In the genomic region with DNA sequence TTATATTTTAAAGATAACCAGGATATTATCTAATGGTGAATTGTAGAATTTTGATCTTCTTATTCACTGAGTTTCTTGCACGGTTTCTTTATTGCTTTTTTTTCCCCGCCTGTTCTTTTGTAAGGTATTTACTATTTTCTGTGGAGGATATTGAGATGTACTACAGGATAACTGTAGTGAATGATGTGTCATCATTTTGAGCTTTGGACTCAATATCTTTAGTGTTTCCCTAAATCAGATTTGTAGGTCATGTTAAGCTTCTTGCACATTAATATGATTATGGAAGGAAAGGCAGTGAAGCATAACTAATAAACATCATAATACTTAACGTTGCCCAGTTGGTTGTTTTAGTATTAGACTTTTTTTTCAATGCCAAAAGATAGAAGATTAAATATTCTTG, we compare ENCODE assay signal across 16 cellular contexts.
DNase-seq lines count a peak whose midpoint lies in the region; ATAC-seq, FAIRE-seq and TF ChIP-seq lines count a peak whose summit lies in the region.
"Had no signal": no experiment of that assay in that cellular context is flagged by ENCODE, and none has a peak within 500 bp of the region (broad histone marks: within the 10 kb centered on the region; RNA-seq: fewer than 3 reads in every experiment).

No MANE protein-coding gene starts in this region.

- TF ChIP-seq POLR2A in HepG2 (IDR thresholded peaks at IDR 0.05; ENCODE audit: insufficient read depth in 1 of 2, low read depth in 2 of 2, low read length in 2 of 2), result no peak
- TF ChIP-seq POLR2A in right lobe of liver (IDR thresholded peaks at IDR 0.05), result no peak
- no peak for TF ChIP-seq POLR2A in H1 (IDR thresholded peaks at IDR 0.05; ENCODE audit: control extremely low read depth in 1 of 2, low read depth in 2 of 2, low read length in 2 of 2)
- no peak for TF ChIP-seq POLR2A in GM18505 (IDR thresholded peaks at IDR 0.05; ENCODE audit: borderline replicate concordance, extremely low read depth, insufficient read depth, insufficient read length)

- no peak overlapping the region for H3K9ac ChIP-seq in HepG2 (ENCODE audit: insufficient read depth, low read depth, low read length)
- H3K9ac ChIP-seq in H1 (replicated peaks in 1 of 4; ENCODE audit: extremely low read depth in 1 of 4, low read depth in 3 of 4, low read length in 3 of 4), result no peak overlapping the region
- H3K9ac ChIP-seq: BLaER1 had no signal

- no peak overlapping the region for H2BK12ac ChIP-seq in H1 (ENCODE audit: low read depth, low read length)

- no peak for TF ChIP-seq EP300 in HepG2 (IDR thresholded peaks at IDR 0.05; ENCODE audit: low read depth in 2 of 2, low read length in 2 of 2)
- TF ChIP-seq EP300 in HepG2 (CRISPR knock-in tag; IDR thresholded peaks at IDR 0.05; ENCODE audit: borderline replicate concordance), result no peak
- no peak for TF ChIP-seq EP300 in H1 (IDR thresholded peaks at IDR 0.05; ENCODE audit: borderline replicate concordance in 1 of 2, low read depth in 2 of 2, low read length in 2 of 2)

- H3K4me2 ChIP-seq in HepG2 (ENCODE audit: low read depth, low read length) (no peak overlapping the region), H1 (ENCODE audit: insufficient read depth in 1 of 2, low read depth in 2 of 2, low read length in 2 of 2) (no peak overlapping the region)
- H3K4me2 ChIP-seq: BLaER1 had no signal

- H2AFZ ChIP-seq in HepG2 (ENCODE audit: low read length) (no peak overlapping the region), H1 (ENCODE audit: low read length) (no peak overlapping the region)

- H3K4me3 ChIP-seq in HepG2 (replicated peaks in 1 of 3; ENCODE audit: insufficient read depth in 1 of 3, low read depth in 2 of 3, low read length in 3 of 3) (no peak overlapping the region), right lobe of liver (no peak overlapping the region), H1 (ENCODE audit: extremely low read depth in 1 of 4, insufficient read depth in 2 of 4, low read depth in 3 of 4, low read length in 4 of 4) (no peak overlapping the region)
- H3K4me3 ChIP-seq: BLaER1, GM12878 had no signal

- no peak overlapping the region for H2AK5ac ChIP-seq in H1 (ENCODE audit: low read depth, low read length)

- H4K91ac ChIP-seq in H1 (replicated peaks; ENCODE audit: insufficient read length, low read length), result no peak overlapping the region

- H4K8ac ChIP-seq in H1 (ENCODE audit: extremely low read depth, insufficient read depth, low read length), result no peak overlapping the region

- TF ChIP-seq CTCF in HepG2 (CRISPR knock-in tag; IDR thresholded peaks at IDR 0.05) (no peak), right lobe of liver (IDR thresholded peaks at IDR 0.05) (no peak), H1 (IDR thresholded peaks at IDR 0.05; ENCODE audit: control extremely low read depth in 1 of 3, insufficient read depth in 1 of 3, low read depth in 1 of 3, low read length in 3 of 3) (no peak)

- no peak overlapping the region for H3K4ac ChIP-seq in H1 (replicated peaks; ENCODE audit: insufficient read length, low read depth, low read length)

- no peak overlapping the region for H3K27ac ChIP-seq in HepG2 (ENCODE audit: extremely low read length, insufficient read depth, low read length)
- H3K27ac ChIP-seq in right lobe of liver, result no peak overlapping the region
- no peak overlapping the region for H3K27ac ChIP-seq in H1 (ENCODE audit: low read depth, low read length)
- H3K27ac ChIP-seq: BLaER1, HL-60 had no signal

- POLR2A ChIA-PET in HepG2 (lab: Yijun Ruan, JAX), result interaction anchor here (0.9 kb wide), 1 partner anchor 84 kb away, joined by 4 read pairs; no protein-coding TSS in a partner anchor
- POLR2A ChIA-PET in H1 (lab: Charles Lee; ENCODE audit: partially characterized antibody), result no interaction called here

- FAIRE-seq in HepG2 (lab: Jason Lieb, UNC) (no peak), G401.6 (lab: Jason Lieb, UNC) (peak; percentile 31), H1 (lab: Jason Lieb, UNC) (peak; percentile 7)
- FAIRE-seq: GM12878, GM19239 had no signal

- DNase-seq in HepG2 (ENCODE audit: low spot score) (no peak), right lobe of liver (no peak), H1 (ENCODE audit: low read depth in 1 of 2, low spot score in 2 of 2) (no peak), AG20443 (ENCODE audit: low spot score) (no peak)
- DNase-seq in activated CD8-positive, alpha-beta memory T cell treated with anti-CD3 and anti-CD28 coated beads for 24 hours, result no peak
- DNase-seq: CD4-positive, alpha-beta memory T cell; DMS79 treated with DMSO at 0.1 percent for 48 hours; HCEC 1CT; IMR-90; KBM-7 had no signal

- TF ChIP-seq RAD21 in HepG2 (CRISPR knock-in tag; IDR thresholded peaks at IDR 0.05) (no peak), H1 (IDR thresholded peaks at IDR 0.05 in 1 of 2, conservative IDR thresholded peaks at IDR 0.05 in 1 of 2; ENCODE audit: low read depth in 2 of 2, low read length in 2 of 2) (no peak)

- in situ Hi-C loops in HepG2 (cut with HindIII; ENCODE audit: extremely low pct_ligation_motif_present, low pct_unique_long_range_greater_than_20kb), result no loop called here

- no peak overlapping the region for H2BK15ac ChIP-seq in H1 (ENCODE audit: low read length)

- no peaks in the 10 kb centered on the region for H3K27me3 ChIP-seq in HepG2 (ENCODE audit: control insufficient read depth in 1 of 2, insufficient read depth in 2 of 2, low read length in 2 of 2)
- H3K27me3 ChIP-seq in right lobe of liver, result no peaks in the 10 kb centered on the region
- H3K27me3 ChIP-seq in H1 (replicated peaks in 1 of 4; ENCODE audit: control insufficient read depth in 3 of 4, extremely low read depth in 1 of 4, insufficient read depth in 3 of 4, low read length in 3 of 4), result no peaks in the 10 kb centered on the region
- H3K27me3 ChIP-seq: BLaER1 had no signal

- ATAC-seq in HepG2, result no peak
- ATAC-seq in right lobe of liver, result no peak
- ATAC-seq in GM18505 (IDR thresholded peaks at IDR 0.05; ENCODE audit: unreplicated experiment), result no peak
- ATAC-seq: GM12878 had no signal

- no peaks in the 10 kb centered on the region for H3K23me2 ChIP-seq in H1 (ENCODE audit: low read depth, low read length)

- no peaks in the 10 kb centered on the region for H3K4me1 ChIP-seq in HepG2 (ENCODE audit: insufficient read depth, low read length)
- H3K4me1 ChIP-seq in right lobe of liver, result no peaks in the 10 kb centered on the region
- no peaks in the 10 kb centered on the region for H3K4me1 ChIP-seq in H1 (replicated peaks in 1 of 4; ENCODE audit: control insufficient read depth in 3 of 4, insufficient read depth in 4 of 4, low read length in 3 of 4)

- no peaks in the 10 kb centered on the region for H4K20me1 ChIP-seq in HepG2 (ENCODE audit: insufficient read depth, low read length)
- H4K20me1 ChIP-seq in H1 (replicated peaks in 1 of 2; ENCODE audit: control insufficient read depth in 1 of 2, insufficient read depth in 2 of 2, low read length in 2 of 2), result no peaks in the 10 kb centered on the region
- H4K20me1 ChIP-seq: BLaER1 had no signal

- H2BK120ac ChIP-seq in H1 (replicated peaks; ENCODE audit: low read depth, low read length), result no peak overlapping the region

- H3K9me3 ChIP-seq in HepG2 (ENCODE audit: low read length), result no peaks in the 10 kb centered on the region
- H3K9me3 ChIP-seq in right lobe of liver, result no peaks in the 10 kb centered on the region
- H3K9me3 ChIP-seq in H1 (ENCODE audit: insufficient read depth in 2 of 2, low read depth in 1 of 2, low read length in 1 of 2), result no peaks in the 10 kb centered on the region

- H3K36me3 ChIP-seq in HepG2 (replicated peaks in 1 of 2; ENCODE audit: control insufficient read depth in 1 of 2, insufficient read depth in 2 of 2, low read length in 2 of 2) (peaks cover 23 to 60% of the 10 kb centered on the region in 2 experiments), right lobe of liver (peaks cover 4 to 37% (median 11%) of the 10 kb centered on the region in 4 donors), H1 (ENCODE audit: control insufficient read depth in 2 of 4, insufficient read depth in 4 of 4, low read length in 3 of 4) (no peaks in the 10 kb centered on the region; a peak in 1 of 8 replicates)

- H3K14ac ChIP-seq in H1 (ENCODE audit: insufficient read length), result no peak overlapping the region

- intact Hi-C loops in HepG2 (cut with micrococcal nuclease; ENCODE audit: unreplicated experiment), result no loop called here
- intact Hi-C loops in right lobe of liver (cut with DNase I), result no loop called here

- H3K79me1 ChIP-seq in H1 (ENCODE audit: low read depth, low read length), result no peaks in the 10 kb centered on the region

- no TSS peak for BruUV-seq in HepG2 (replicated peaks; lab: Mats Ljungman, UMichigan)

- no peak overlapping the region for H3K56ac ChIP-seq in H1 (replicated peaks; ENCODE audit: insufficient read length, low read depth, low read length)

- H3K18ac ChIP-seq in H1 (ENCODE audit: extremely low read depth, low read length), result no peak overlapping the region

- no peak overlapping the region for H3K23ac ChIP-seq in H1 (ENCODE audit: insufficient read length)

- no peak overlapping the region for H4K5ac ChIP-seq in H1 (ENCODE audit: insufficient read length, low read depth, low read length)

- H2BK5ac ChIP-seq in H1 (ENCODE audit: low read depth, low read length), result no peak overlapping the region

- 95% methylated on average over 3 of the region's 3 CpGs for WGBS in HepG2 (ENCODE audit: low lambda C conversion rate)
- WGBS in right lobe of liver (ENCODE audit: insufficient coverage, low coverage, low lambda C conversion rate, missing lambda C conversion rate), result 93% methylated on average over 3 of the region's 3 CpGs
- WGBS in H1 (ENCODE audit: extremely low coverage in 1 of 2, insufficient coverage in 1 of 2, insufficient read length in 1 of 2, insufficient replicate concordance in 2 of 2, low coverage in 1 of 2, low lambda C conversion rate in 2 of 2, missing lambda C conversion rate in 1 of 2), 2 experiments, result 76% methylated on average over 3 of the region's 3 CpGs; no CpG with 5 or more reads in 1 of the 2 experiments

- CTCF ChIA-PET in HepG2 (lab: Yijun Ruan, JAX; ENCODE audit: low intra/inter-chr PET ratio, low total read pairs) (no interaction called here), H1 (lab: Charles Lee; ENCODE audit: partially characterized antibody) (no interaction called here)

- H3K79me2 ChIP-seq in HepG2 (ENCODE audit: insufficient read depth, low read length), result peaks cover 6% of the 10 kb centered on the region
- no peaks in the 10 kb centered on the region for H3K79me2 ChIP-seq in H1 (ENCODE audit: control insufficient read depth in 1 of 2, insufficient read depth in 2 of 2, low read length in 2 of 2)

- H2BK20ac ChIP-seq in H1 (ENCODE audit: low read length), result no peak overlapping the region

TF ChIP-seq in HepG2, 621 proteins besides CTCF, POLR2A, EP300 and RAD21 (continues in another document):
- TF ChIP-seq MAFK (conservative IDR thresholded peaks at IDR 0.05 in 1 of 2, IDR thresholded peaks at IDR 0.05 in 1 of 2; ENCODE audit: low read length in 2 of 2), result peak; percentile 66 to 80
- no peak for TF ChIP-seq SP140L (CRISPR knock-in tag; IDR thresholded peaks at IDR 0.05; ENCODE audit: borderline replicate concordance)

TF ChIP-seq in H1, 55 proteins besides CTCF, POLR2A, EP300 and RAD21 (continues in another document):
- no peak for TF ChIP-seq EGR1 (IDR thresholded peaks at IDR 0.05; ENCODE audit: borderline replicate concordance, low read depth, low read length)
- no peak for TF ChIP-seq TCF12 (IDR thresholded peaks at IDR 0.05; ENCODE audit: low read depth, low read length)
- TF ChIP-seq NRF1 (IDR thresholded peaks at IDR 0.05; ENCODE audit: low read depth, low read length), result no peak
- TF ChIP-seq CBX8 (IDR thresholded peaks at IDR 0.05; ENCODE audit: borderline replicate concordance, low read depth, low read length), result no peak

Comparison
In these comparisons a context has a peak if more than half of its experiments do, and no peak if none do; other contexts are left out.
1. Of the 41 proteins assayed by ChIP-seq in both HepG2 and H1: peak only in HepG2: MAFK; only in H1: none; in both: none; in neither: 40.